10 cellular contexts compared by ENCODE assay signal in the genomic region with DNA sequence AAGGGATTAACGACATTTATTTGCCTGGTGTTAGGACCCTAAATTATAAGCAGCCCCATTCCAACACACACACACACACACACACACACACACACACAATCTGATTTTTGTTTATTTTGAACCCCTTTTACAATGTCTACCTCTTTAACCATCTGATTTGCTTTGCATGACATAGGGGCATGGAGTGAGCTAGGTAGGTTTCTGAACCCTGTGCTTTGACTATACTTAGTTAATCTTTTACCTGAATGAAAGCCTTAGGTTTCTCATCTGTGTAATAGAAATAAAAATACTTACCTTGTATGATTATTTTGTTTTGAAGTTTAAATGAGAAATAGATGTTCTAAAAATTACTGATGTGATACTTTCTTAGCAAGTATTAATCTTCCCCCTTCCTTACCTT.
"Had no signal": no experiment of that assay in that cellular context is flagged by ENCODE, and none has a peak within 500 bp of the region (broad histone marks: within the 10 kb centered on the region; RNA-seq: fewer than 3 reads in every experiment).

No MANE protein-coding gene starts in this region.

- H3K4me3 ChIP-seq: GM23248, GM23338, HAP-1 had no signal

- H3K27ac ChIP-seq: GM23248 had no signal

- ATAC-seq: GM23338, HCT116 had no signal

- H3K4me3 Mint-ChIP-seq: GM23338, H9, HFFc6 had no signal

- FAIRE-seq: H1 had no signal

- H3K9me3 ChIP-seq: HAP-1 had no signal

- H3K27ac Mint-ChIP-seq: GM23338, H9, HFFc6 had no signal

- H2AFZ ChIP-seq: GM23248, GM23338 had no signal

- H3K9ac ChIP-seq: GM23248 had no signal

- H3K4me1 ChIP-seq: HAP-1 had no signal

- H3K36me3 ChIP-seq: HAP-1 had no signal

- DNase-seq: GM23248, GOT3, H7, H9, HCEC 1CT, HFFc6 had no signal

- H3K4me2 ChIP-seq: GM23338 had no signal
